ENCODE assay signal across 1 cellular context in genomic region chr18:74963820-74964446, GRCh38.
TF ChIP-seq lines count a peak whose summit lies in the region.

No MANE protein-coding gene starts in this region.

TF ChIP-seq in K562, 482 proteins besides CTCF, POLR2A, EP300 and RAD21 (continued from another document):
- TF ChIP-seq STAG1 (CRISPR knock-in tag; IDR thresholded peaks at IDR 0.05; ENCODE audit: borderline replicate concordance): no peak
- no peak for TF ChIP-seq MTA1 (IDR thresholded peaks at IDR 0.05; ENCODE audit: borderline replicate concordance)
- TF ChIP-seq MCM2 (IDR thresholded peaks at IDR 0.05; ENCODE audit: low read depth): no peak
- TF ChIP-seq SP2 (IDR thresholded peaks at IDR 0.05; ENCODE audit: extremely low read depth, low read depth, low read length, poor library complexity, severe bottlenecking): no peak
- no peak for TF ChIP-seq TEAD4 (IDR thresholded peaks at IDR 0.05; ENCODE audit: low read length)
- no peak for TF ChIP-seq TEAD4 (CRISPR knock-in tag; IDR thresholded peaks at IDR 0.05; ENCODE audit: borderline replicate concordance)
- TF ChIP-seq NBN (IDR thresholded peaks at IDR 0.05; ENCODE audit: low read depth): no peak
- TF ChIP-seq ZNF408 (CRISPR knock-in tag; IDR thresholded peaks at IDR 0.05; ENCODE audit: low read depth): no peak
- no peak for TF ChIP-seq ELF1 (tag; IDR thresholded peaks at IDR 0.05)
- TF ChIP-seq, protein P1, sequence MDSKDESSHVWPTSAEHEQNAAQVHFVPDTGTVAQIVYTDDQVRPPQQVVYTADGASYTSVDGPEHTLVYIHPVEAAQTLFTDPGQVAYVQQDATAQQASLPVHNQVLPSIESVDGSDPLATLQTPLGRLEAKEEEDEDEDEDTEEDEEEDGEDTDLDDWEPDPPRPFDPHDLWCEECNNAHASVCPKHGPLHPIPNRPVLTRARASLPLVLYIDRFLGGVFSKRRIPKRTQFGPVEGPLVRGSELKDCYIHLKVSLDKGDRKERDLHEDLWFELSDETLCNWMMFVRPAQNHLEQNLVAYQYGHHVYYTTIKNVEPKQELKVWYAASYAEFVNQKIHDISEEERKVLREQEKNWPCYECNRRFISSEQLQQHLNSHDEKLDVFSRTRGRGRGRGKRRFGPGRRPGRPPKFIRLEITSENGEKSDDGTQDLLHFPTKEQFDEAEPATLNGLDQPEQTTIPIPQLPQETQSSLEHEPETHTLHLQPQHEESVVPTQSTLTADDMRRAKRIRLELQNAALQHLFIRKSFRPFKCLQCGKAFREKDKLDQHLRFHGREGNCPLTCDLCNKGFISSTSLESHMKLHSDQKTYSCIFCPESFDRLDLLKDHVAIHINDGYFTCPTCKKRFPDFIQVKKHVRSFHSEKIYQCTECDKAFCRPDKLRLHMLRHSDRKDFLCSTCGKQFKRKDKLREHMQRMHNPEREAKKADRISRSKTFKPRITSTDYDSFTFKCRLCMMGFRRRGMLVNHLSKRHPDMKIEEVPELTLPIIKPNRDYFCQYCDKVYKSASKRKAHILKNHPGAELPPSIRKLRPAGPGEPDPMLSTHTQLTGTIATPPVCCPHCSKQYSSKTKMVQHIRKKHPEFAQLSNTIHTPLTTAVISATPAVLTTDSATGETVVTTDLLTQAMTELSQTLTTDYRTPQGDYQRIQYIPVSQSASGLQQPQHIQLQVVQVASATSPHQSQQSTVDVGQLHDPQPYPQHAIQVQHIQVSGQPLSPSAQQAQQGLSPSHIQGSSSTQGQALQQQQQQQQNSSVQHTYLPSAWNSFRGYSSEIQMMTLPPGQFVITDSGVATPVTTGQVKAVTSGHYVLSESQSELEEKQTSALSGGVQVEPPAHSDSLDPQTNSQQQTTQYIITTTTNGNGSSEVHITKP (IDR thresholded peaks at IDR 0.05; ENCODE audit: partially characterized antibody): no peak
- no peak for TF ChIP-seq JUNB (CRISPR knock-in tag; conservative IDR thresholded peaks at IDR 0.05)
- no peak for TF ChIP-seq KDM1A (IDR thresholded peaks at IDR 0.05)
- no peak for TF ChIP-seq ILF3 (IDR thresholded peaks at IDR 0.05; ENCODE audit: borderline replicate concordance)
- TF ChIP-seq BRCA1 (IDR thresholded peaks at IDR 0.05): no peak
- TF ChIP-seq BRCA1 (CRISPR knock-in tag; IDR thresholded peaks at IDR 0.05): no peak
- TF ChIP-seq USF1 (CRISPR knock-in tag; IDR thresholded peaks at IDR 0.05): peak; percentile 57
- TF ChIP-seq, protein P2, sequence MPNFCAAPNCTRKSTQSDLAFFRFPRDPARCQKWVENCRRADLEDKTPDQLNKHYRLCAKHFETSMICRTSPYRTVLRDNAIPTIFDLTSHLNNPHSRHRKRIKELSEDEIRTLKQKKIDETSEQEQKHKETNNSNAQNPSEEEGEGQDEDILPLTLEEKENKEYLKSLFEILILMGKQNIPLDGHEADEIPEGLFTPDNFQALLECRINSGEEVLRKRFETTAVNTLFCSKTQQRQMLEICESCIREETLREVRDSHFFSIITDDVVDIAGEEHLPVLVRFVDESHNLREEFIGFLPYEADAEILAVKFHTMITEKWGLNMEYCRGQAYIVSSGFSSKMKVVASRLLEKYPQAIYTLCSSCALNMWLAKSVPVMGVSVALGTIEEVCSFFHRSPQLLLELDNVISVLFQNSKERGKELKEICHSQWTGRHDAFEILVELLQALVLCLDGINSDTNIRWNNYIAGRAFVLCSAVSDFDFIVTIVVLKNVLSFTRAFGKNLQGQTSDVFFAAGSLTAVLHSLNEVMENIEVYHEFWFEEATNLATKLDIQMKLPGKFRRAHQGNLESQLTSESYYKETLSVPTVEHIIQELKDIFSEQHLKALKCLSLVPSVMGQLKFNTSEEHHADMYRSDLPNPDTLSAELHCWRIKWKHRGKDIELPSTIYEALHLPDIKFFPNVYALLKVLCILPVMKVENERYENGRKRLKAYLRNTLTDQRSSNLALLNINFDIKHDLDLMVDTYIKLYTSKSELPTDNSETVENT (CRISPR knock-in tag; IDR thresholded peaks at IDR 0.05): no peak
- TF ChIP-seq TAF15 (IDR thresholded peaks at IDR 0.05; ENCODE audit: low read depth, low read length): no peak
- TF ChIP-seq RFX7 (CRISPR knock-in tag; IDR thresholded peaks at IDR 0.05): no peak
- TF ChIP-seq ZNF766 (CRISPR knock-in tag; conservative IDR thresholded peaks at IDR 0.05): peak; percentile 98
- TF ChIP-seq DACH1 (IDR thresholded peaks at IDR 0.05; ENCODE audit: partially characterized antibody): no peak
- TF ChIP-seq TAF1 (IDR thresholded peaks at IDR 0.05; ENCODE audit: control insufficient read depth, extremely low read depth, insufficient read depth, low read length, severe bottlenecking): no peak
- TF ChIP-seq CBFB (CRISPR knock-in tag; IDR thresholded peaks at IDR 0.05): no peak
- no peak for TF ChIP-seq MCM7 (IDR thresholded peaks at IDR 0.05)
- no peak for TF ChIP-seq DPF2 (IDR thresholded peaks at IDR 0.05)
